8 cellular contexts compared by ENCODE assay signal in the genomic region with DNA sequence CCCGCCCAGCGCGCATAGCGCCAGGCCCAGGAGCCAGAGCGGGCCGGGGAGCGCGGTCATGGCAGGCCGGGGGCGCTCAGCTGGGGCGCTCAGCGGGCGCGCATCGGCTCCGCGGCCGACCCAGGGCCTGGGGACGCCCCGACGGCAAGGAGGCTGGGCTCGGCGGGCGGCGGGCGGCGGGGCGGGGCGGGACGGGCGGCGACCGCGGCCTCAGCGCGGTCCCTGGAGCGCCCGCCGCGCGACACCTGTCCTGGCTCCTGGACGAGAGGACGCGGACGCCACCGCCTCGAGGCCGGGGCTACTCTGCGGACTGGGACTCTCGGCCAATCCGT. TPM values are rescaled to one million over a fixed set of nuclear protein-coding genes. Genes with fewer than 3 reads are reported as not detected.
A peak's percentile ranks its signal among the peaks of the same experiment; 100 is the strongest.
DNase-seq lines count a peak whose midpoint lies in the region; ATAC-seq and TF ChIP-seq lines count a peak whose summit lies in the region.

No MANE protein-coding gene starts in this region.

- DNase-seq in CD8-positive, alpha-beta T cell, result no peak
- DNase-seq in HFF-Myc (ENCODE audit: extremely low read depth, low read depth) (no peak), nephron progenitor cell (peak; percentile 50), COLO829 (ENCODE audit: low spot score) (no peak), sciatic nerve (ENCODE audit: low spot score) (no peak), NCI-H2081 treated with DMSO at 0.1 percent for 48 hours (lab: John Stamatoyannopoulos, UW) (no peak)
- no peak for DNase-seq in central memory CD8-positive, alpha-beta T cell (ENCODE audit: low spot score in 2 of 2)

- H3K36me3 ChIP-seq in CD8-positive, alpha-beta T cell (ENCODE audit: insufficient read depth, low read length), result no peaks in the 10 kb centered on the region

- peaks cover 11% of the 10 kb centered on the region for H3K4me1 Mint-ChIP-seq in CD8-positive, alpha-beta T cell (ENCODE audit: low read depth)
- H3K4me1 Mint-ChIP-seq in central memory CD8-positive, alpha-beta T cell, result peaks cover 25% of the 10 kb centered on the region
- no peaks in the 10 kb centered on the region for H3K4me1 Mint-ChIP-seq in nephron progenitor cell

- H3K36me3 Mint-ChIP-seq in CD8-positive, alpha-beta T cell, result no peaks in the 10 kb centered on the region
- H3K36me3 Mint-ChIP-seq in central memory CD8-positive, alpha-beta T cell (ENCODE audit: insufficient read depth), result peaks cover 4% of the 10 kb centered on the region
- H3K36me3 Mint-ChIP-seq in nephron progenitor cell (ENCODE audit: low read depth), result no peaks in the 10 kb centered on the region

- CTCF ChIA-PET in CD8-positive, alpha-beta T cell (lab: Charles Lee), result interaction anchor here (2.7 kb wide), 1 partner anchor 11 kb away, joined by 9 read pairs; no protein-coding TSS in a partner anchor

- H3K27ac ChIP-seq in CD8-positive, alpha-beta T cell (ENCODE audit: low read depth, low read length), result no peak overlapping the region

- POLR2A ChIA-PET in CD8-positive, alpha-beta T cell (lab: Charles Lee), result interaction anchor here (1.4 kb wide), 1 partner anchor 10 kb away, joined by 3 read pairs; no protein-coding TSS in a partner anchor

- peaks cover 7% of the 10 kb centered on the region for H3K4me1 ChIP-seq in CD8-positive, alpha-beta T cell (ENCODE audit: insufficient read depth, low read length)

- no peaks in the 10 kb centered on the region for H3K9me3 Mint-ChIP-seq in CD8-positive, alpha-beta T cell
- H3K9me3 Mint-ChIP-seq in central memory CD8-positive, alpha-beta T cell, result no peaks in the 10 kb centered on the region
- peaks cover 4% of the 10 kb centered on the region for H3K9me3 Mint-ChIP-seq in nephron progenitor cell

- TF ChIP-seq CTCF in CD8-positive, alpha-beta T cell (IDR thresholded peaks at IDR 0.05), result no peak
- TF ChIP-seq CTCF in HFF-Myc (IDR thresholded peaks at IDR 0.05; ENCODE audit: low read depth, low read length, missing control alignments) (no peak), nephron progenitor cell (IDR thresholded peaks at IDR 0.05) (no peak)

- H3K27me3 ChIP-seq in CD8-positive, alpha-beta T cell (ENCODE audit: insufficient read depth, low read length), result no peaks in the 10 kb centered on the region

- intact Hi-C loops in CD8-positive, alpha-beta T cell (cut with DNase I, micrococcal nuclease), result no loop called here
- intact Hi-C loops in sciatic nerve (cut with DNase I), result no loop called here

- peaks cover 26% of the 10 kb centered on the region for H3K27me3 Mint-ChIP-seq in CD8-positive, alpha-beta T cell (ENCODE audit: low read depth)
- H3K27me3 Mint-ChIP-seq in central memory CD8-positive, alpha-beta T cell, result no peaks in the 10 kb centered on the region
- peaks cover 80% of the 10 kb centered on the region for H3K27me3 Mint-ChIP-seq in nephron progenitor cell (ENCODE audit: low read depth, poor library complexity)

- no peak overlapping the region for H3K4me3 ChIP-seq in CD8-positive, alpha-beta T cell (ENCODE audit: low read depth, low read length)
- peak overlapping the region; percentile 15; the same call in 1 of the 2 replicates for H3K4me3 ChIP-seq in HFF-Myc (replicated peaks; ENCODE audit: low read depth, low read length)

- peak; percentile 21 for ATAC-seq in CD8-positive, alpha-beta T cell
- ATAC-seq in central memory CD8-positive, alpha-beta T cell (replicated peaks; ENCODE audit: extremely low read depth, poor library complexity, severe bottlenecking), result peak; percentile 34
- ATAC-seq in sciatic nerve, result no peak
- no peak for ATAC-seq in GM21529 (IDR thresholded peaks at IDR 0.05; ENCODE audit: unreplicated experiment)

- no peaks in the 10 kb centered on the region for H3K9me3 ChIP-seq in CD8-positive, alpha-beta T cell (ENCODE audit: low read length)

- no peak overlapping the region for H3K4me3 Mint-ChIP-seq in CD8-positive, alpha-beta T cell
- peak overlapping the region; percentile 82 for H3K4me3 Mint-ChIP-seq in central memory CD8-positive, alpha-beta T cell
- H3K4me3 Mint-ChIP-seq in nephron progenitor cell, result no peak overlapping the region

- no peak overlapping the region for H3K27ac Mint-ChIP-seq in CD8-positive, alpha-beta T cell
- no peak overlapping the region for H3K27ac Mint-ChIP-seq in central memory CD8-positive, alpha-beta T cell (ENCODE audit: low read depth)
- no peak overlapping the region for H3K27ac Mint-ChIP-seq in nephron progenitor cell

RNA-seq across cellular contexts. Expression of gene BMP8B, which starts 0.3 kb away (rescaled TPM):
- under 1 TPM; 0.19 to 0.24 TPM for total RNA-seq in CD8-positive, alpha-beta T cell
- total RNA-seq in sciatic nerve, result 40.2 TPM

RNA-seq across cellular contexts. Expression of gene OXCT2, which starts 17.2 kb away (rescaled TPM):
- total RNA-seq in CD8-positive, alpha-beta T cell, result under 1 TPM; 0.83 to 0.95 TPM
- total RNA-seq in sciatic nerve, result 8.5 TPM

RNA-seq across cellular contexts. Expression of gene PPIE, which starts 49.7 kb away (rescaled TPM):
- total RNA-seq in CD8-positive, alpha-beta T cell, result 10 to 100 TPM; 43.6 to 46.7 TPM
- 41.5 TPM for total RNA-seq in sciatic nerve

Comparison
In these comparisons a context has a peak if more than half of its experiments do, and no peak if none do; other contexts are left out.
1. ATAC-seq: peak in CD8-positive, alpha-beta T cell (single experiment) and central memory CD8-positive, alpha-beta T cell (single experiment); none in sciatic nerve (single experiment) and GM21529 (single experiment).
2. RNA of gene BMP8B, which starts 0.3 kb away (total RNA-seq): 40.2 TPM in sciatic nerve (single experiment); 0.19 to 0.24 TPM in CD8-positive, alpha-beta T cell; every median in the first group is over 10 times any median in the second.